ENCODE assay signal across 1 cellular context in genomic region chr22:22358686-22359085, GRCh38.
TF ChIP-seq lines count a peak whose summit lies in the region.

No MANE protein-coding gene starts in this region.

TF ChIP-seq in K562, 482 proteins besides CTCF, POLR2A, EP300 and RAD21 (continued from another document):
- no peak for TF ChIP-seq ZBTB11 (CRISPR knock-in tag; IDR thresholded peaks at IDR 0.05)
- no peak for TF ChIP-seq RBM14 (IDR thresholded peaks at IDR 0.05; ENCODE audit: borderline replicate concordance, insufficient read depth, low read depth, low read length)
- TF ChIP-seq MEF2A (IDR thresholded peaks at IDR 0.05; ENCODE audit: control insufficient read depth, low read depth, low read length), result 0 out of 2 replicates have a peak, but pooled peaks have one; percentile 17
- TF ChIP-seq JUNB (CRISPR knock-in tag; conservative IDR thresholded peaks at IDR 0.05), result peak; percentile 59; the same call in 1 of the 2 replicates
- no peak for TF ChIP-seq HDAC6 (IDR thresholded peaks at IDR 0.05; ENCODE audit: low read depth, low read length)
- no peak for TF ChIP-seq NONO (IDR thresholded peaks at IDR 0.05; ENCODE audit: low read depth in 2 of 2, low read length in 1 of 2)
- 0 out of 2 replicates have a peak, but pooled peaks have one; percentile 7 for TF ChIP-seq FOXJ3 (CRISPR knock-in tag; IDR thresholded peaks at IDR 0.05)
- no peak for TF ChIP-seq GABPB2 (CRISPR knock-in tag; conservative IDR thresholded peaks at IDR 0.05)
- 0 out of 2 replicates have a peak, but pooled peaks have one; percentile 32 for TF ChIP-seq BCL6 (CRISPR knock-in tag; IDR thresholded peaks at IDR 0.05)
- 0 out of 2 replicates have a peak, but pooled peaks have one; percentile 15 for TF ChIP-seq HMG20A (CRISPR knock-in tag; conservative IDR thresholded peaks at IDR 0.05)
- no peak for TF ChIP-seq USF2 (CRISPR knock-in tag; IDR thresholded peaks at IDR 0.05)
- no peak for TF ChIP-seq GTF2A2 (tag; IDR thresholded peaks at IDR 0.05)
- TF ChIP-seq ZFP36 (IDR thresholded peaks at IDR 0.05; ENCODE audit: low read depth, low read length, partially characterized antibody), result no peak
- no peak for TF ChIP-seq ZNF655 (CRISPR knock-in tag; IDR thresholded peaks at IDR 0.05)
- no peak for TF ChIP-seq TFAP4 (CRISPR knock-in tag; IDR thresholded peaks at IDR 0.05; ENCODE audit: borderline replicate concordance)
- no peak for TF ChIP-seq SREBF2 (CRISPR knock-in tag; IDR thresholded peaks at IDR 0.05)
- TF ChIP-seq TAL1 (IDR thresholded peaks at IDR 0.05), result no peak
- 0 out of 2 replicates have a peak, but pooled peaks have one; percentile 66 for TF ChIP-seq MTF1 (CRISPR knock-in tag; IDR thresholded peaks at IDR 0.05; ENCODE audit: borderline replicate concordance)
- no peak for TF ChIP-seq TFAM (CRISPR knock-in tag; conservative IDR thresholded peaks at IDR 0.05)
- TF ChIP-seq, protein P1, sequence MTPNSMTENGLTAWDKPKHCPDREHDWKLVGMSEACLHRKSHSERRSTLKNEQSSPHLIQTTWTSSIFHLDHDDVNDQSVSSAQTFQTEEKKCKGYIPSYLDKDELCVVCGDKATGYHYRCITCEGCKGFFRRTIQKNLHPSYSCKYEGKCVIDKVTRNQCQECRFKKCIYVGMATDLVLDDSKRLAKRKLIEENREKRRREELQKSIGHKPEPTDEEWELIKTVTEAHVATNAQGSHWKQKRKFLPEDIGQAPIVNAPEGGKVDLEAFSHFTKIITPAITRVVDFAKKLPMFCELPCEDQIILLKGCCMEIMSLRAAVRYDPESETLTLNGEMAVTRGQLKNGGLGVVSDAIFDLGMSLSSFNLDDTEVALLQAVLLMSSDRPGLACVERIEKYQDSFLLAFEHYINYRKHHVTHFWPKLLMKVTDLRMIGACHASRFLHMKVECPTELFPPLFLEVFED (CRISPR knock-in tag; conservative IDR thresholded peaks at IDR 0.05), result 0 out of 2 replicates have a peak, but pooled peaks have one; percentile 60
- 0 out of 2 replicates have a peak, but pooled peaks have one; percentile 44 for TF ChIP-seq ZNF696 (CRISPR knock-in tag; conservative IDR thresholded peaks at IDR 0.05)
- TF ChIP-seq GTF2F1 (IDR thresholded peaks at IDR 0.05; ENCODE audit: low read depth, low read length), result no peak
- no peak for TF ChIP-seq RNF2 (IDR thresholded peaks at IDR 0.05)
- 0 out of 2 replicates have a peak, but pooled peaks have one; percentile 32 for TF ChIP-seq NR4A1 (CRISPR knock-in tag; IDR thresholded peaks at IDR 0.05)
- no peak for TF ChIP-seq NR4A1 (tag; IDR thresholded peaks at IDR 0.05)
- no peak for TF ChIP-seq MAFF (IDR thresholded peaks at IDR 0.05; ENCODE audit: low read length)
- TF ChIP-seq CCAR2 (IDR thresholded peaks at IDR 0.05; ENCODE audit: low read depth, low read length), result no peak
- no peak for TF ChIP-seq ZNF12 (CRISPR knock-in tag; IDR thresholded peaks at IDR 0.05)
- peak; percentile 33; the same call in 1 of the 2 replicates for TF ChIP-seq ZNF436 (CRISPR knock-in tag; IDR thresholded peaks at IDR 0.05)
- TF ChIP-seq HCFC1 (IDR thresholded peaks at IDR 0.05; ENCODE audit: low read depth, low read length), result no peak
